In the genomic region with DNA sequence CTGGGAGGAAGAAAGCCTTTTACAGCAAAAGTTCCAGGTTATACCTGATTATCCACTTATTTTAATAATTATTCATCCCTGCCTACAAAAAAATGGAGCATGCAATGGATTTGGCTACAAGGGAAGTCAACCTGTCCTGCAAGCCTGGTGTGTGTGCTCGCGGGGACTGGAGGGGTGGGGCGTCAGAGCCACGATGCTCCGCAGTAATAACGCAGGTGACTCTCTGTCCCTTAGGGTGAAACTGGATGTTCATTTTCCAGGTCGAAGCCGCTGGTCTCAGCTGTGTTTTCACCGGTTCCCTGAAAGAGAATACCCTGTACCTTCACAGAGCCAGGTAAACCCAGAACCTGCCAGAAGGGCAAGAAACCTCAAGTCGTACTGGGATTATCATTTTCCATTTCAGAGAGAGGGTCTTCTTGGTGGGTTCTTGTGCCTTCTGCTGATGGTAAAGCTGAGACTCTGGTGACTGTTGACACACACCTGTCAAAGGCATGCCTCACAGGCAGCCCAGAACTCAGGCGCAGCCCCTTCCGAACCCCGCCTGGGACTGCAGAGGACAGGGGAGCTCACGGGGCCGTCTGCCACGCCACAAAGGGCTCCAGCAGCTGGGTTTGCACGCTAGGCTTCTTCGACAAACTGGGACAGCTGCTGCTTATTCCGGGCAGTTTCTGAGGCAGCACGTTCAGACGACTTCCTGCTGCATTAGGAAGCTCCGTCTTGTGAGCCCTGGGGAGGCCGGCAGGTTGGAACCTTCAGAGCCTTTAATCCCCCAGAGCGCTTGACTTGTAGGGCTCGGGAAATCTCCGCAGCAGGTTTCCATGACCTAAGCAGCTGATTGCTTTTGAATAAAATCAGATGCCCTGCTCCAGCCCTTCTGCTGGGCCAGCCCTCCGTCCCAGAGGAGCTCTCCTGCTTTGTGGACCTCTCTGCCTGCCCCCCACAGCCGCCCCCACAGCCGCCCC, we compare ENCODE assay signal across 1 cellular context.
TF ChIP-seq lines count a peak whose summit lies in the region.

No MANE protein-coding gene starts in this region.

TF ChIP-seq in GM23338, 12 proteins besides CTCF, POLR2A, EP300 and RAD21 (continued from another document):
- peak; percentile 4; the same call in 1 of the 2 replicates for TF ChIP-seq ZNF462 (CRISPR knock-in tag; IDR thresholded peaks at IDR 0.05)
- no peak for TF ChIP-seq NANOG (IDR thresholded peaks at IDR 0.05; ENCODE audit: borderline replicate concordance)
- TF ChIP-seq ZNF114 (CRISPR knock-in tag; IDR thresholded peaks at IDR 0.05): no peak
- TF ChIP-seq STAT1 (IDR thresholded peaks at IDR 0.05; ENCODE audit: unreplicated experiment): no peak
- no peak for TF ChIP-seq EZH2 (IDR thresholded peaks at IDR 0.05; ENCODE audit: low read depth, unreplicated experiment)
